Comparison of ENCODE assay signal across 27 cellular contexts in genomic region chr10:47306429-47307210, GRCh38. TPM values are rescaled to one million over a fixed set of nuclear protein-coding genes. Genes with fewer than 3 reads are reported as not detected.
"Had no signal": no experiment of that assay in that cellular context is flagged by ENCODE, and none has a peak within 500 bp of the region (broad histone marks: within the 10 kb centered on the region; RNA-seq: fewer than 3 reads in every experiment).

No MANE protein-coding gene starts in this region.

- H3K9me3 Mint-ChIP-seq: activated naive CD4-positive, alpha-beta T cell treated with anti-CD3 and anti-CD28 coated beads, Interleukin-2, amount 50 U/mL, for 24 hours; nephron progenitor cell; stimulated activated memory B cell treated with anti-CD40 and anti-IgM and Interleukin-4, amounts not matched to agents 10 μg/mL and 1 μg/mL and 100 μg/mL, for 72 hours; T-helper 1 cell treated with Interleukin-12 subunit alpha and Interleukin-12 subunit beta and Interleukin-4 antibody, amounts not matched to agents 30 μg/mL and 1 μg/mL, for 36 hours had no signal

- ATAC-seq: esophagus mucosa; stimulated activated memory B cell treated with anti-CD40 and anti-IgM and Interleukin-4, amounts not matched to agents 10 μg/mL and 1 μg/mL and 100 μg/mL, for 72 hours had no signal

- H3K9me3 ChIP-seq: adrenal gland, ascending aorta, sigmoid colon, stomach, suprapubic skin, tibial nerve, uterus had no signal

- H3K27ac Mint-ChIP-seq: activated naive CD4-positive, alpha-beta T cell treated with anti-CD3 and anti-CD28 coated beads, Interleukin-2, amount 50 U/mL, for 24 hours; nephron progenitor cell; stimulated activated memory B cell treated with anti-CD40 and anti-IgM and Interleukin-4, amounts not matched to agents 10 μg/mL and 1 μg/mL and 100 μg/mL, for 72 hours; T-helper 1 cell treated with Interleukin-12 subunit alpha and Interleukin-12 subunit beta and Interleukin-4 antibody, amounts not matched to agents 30 μg/mL and 1 μg/mL, for 36 hours had no signal

- H3K4me3 Mint-ChIP-seq: activated naive CD4-positive, alpha-beta T cell treated with anti-CD3 and anti-CD28 coated beads, Interleukin-2, amount 50 U/mL, for 24 hours; nephron progenitor cell; stimulated activated memory B cell treated with anti-CD40 and anti-IgM and Interleukin-4, amounts not matched to agents 10 μg/mL and 1 μg/mL and 100 μg/mL, for 72 hours; T-helper 1 cell treated with Interleukin-12 subunit alpha and Interleukin-12 subunit beta and Interleukin-4 antibody, amounts not matched to agents 30 μg/mL and 1 μg/mL, for 36 hours had no signal

- H3K27ac ChIP-seq: adrenal gland, ascending aorta, sigmoid colon, stomach, suprapubic skin, tibial nerve, uterus, WERI-Rb-1 had no signal

- DNase-seq: activated CD4-positive, CD25-positive, alpha-beta regulatory T cell treated with anti-CD3 and anti-CD28 coated beads, Interleukin-2, amount 50 U/mL, for 72 hours; activated gamma-delta T cell treated with Interleukin-2 at 50 U/mL for 16 hours; activated T-cell treated with anti-CD3 and anti-CD28 coated beads, Interleukin-2, amount 50 U/mL, for 1 hour; adrenal gland; central memory CD4-positive, alpha-beta T cell; dermis blood vessel endothelial cell; effector CD8-positive, alpha-beta T cell; foreskin melanocyte; glutamatergic neuron; hypothalamus; nephron progenitor cell; retina; sigmoid colon; stimulated activated CD4-positive, alpha-beta T cell treated with anti-CD3 and anti-CD28 coated beads, Interleukin-15, amount 100 ng/mL, for 24 hours; stomach; uterus; WERI-Rb-1 had no signal

- H3K36me3 Mint-ChIP-seq: activated naive CD4-positive, alpha-beta T cell treated with anti-CD3 and anti-CD28 coated beads, Interleukin-2, amount 50 U/mL, for 24 hours; stimulated activated memory B cell treated with anti-CD40 and anti-IgM and Interleukin-4, amounts not matched to agents 10 μg/mL and 1 μg/mL and 100 μg/mL, for 72 hours had no signal

- H3K4me3 ChIP-seq: adrenal gland, ascending aorta, sigmoid colon, smooth muscle cell, stomach, suprapubic skin, tibial nerve, uterus had no signal

- H3K27me3 ChIP-seq: adrenal gland, ascending aorta, uterus had no signal

- H3K4me2 ChIP-seq: smooth muscle cell had no signal

- H3K4me1 ChIP-seq: sigmoid colon, uterus had no signal

- H3K36me3 ChIP-seq: adrenal gland, ascending aorta, sigmoid colon, stomach, suprapubic skin, uterus, WERI-Rb-1 had no signal

- H3K27me3 Mint-ChIP-seq: activated naive CD4-positive, alpha-beta T cell treated with anti-CD3 and anti-CD28 coated beads, Interleukin-2, amount 50 U/mL, for 24 hours had no signal

- FAIRE-seq: islet of Langerhans had no signal

RNA-seq across cellular contexts. Expression of gene GDF10, which starts 6.6 kb away (rescaled TPM):
- total RNA-seq: dermis blood vessel endothelial cell, esophagus mucosa had no signal

RNA-seq across cellular contexts. Expression of gene GDF2, which starts 15.6 kb away (rescaled TPM):
- total RNA-seq: adrenal gland, dermis blood vessel endothelial cell, esophagus mucosa, sigmoid colon, smooth muscle cell, stomach, suprapubic skin, tibial nerve, uterus had no signal
- polyA plus RNA-seq: adrenal gland, sigmoid colon, smooth muscle cell, stomach had no signal

RNA-seq across cellular contexts. Expression of gene RBP3, which starts 41.5 kb away (rescaled TPM):
- total RNA-seq: ascending aorta, dermis blood vessel endothelial cell, esophagus mucosa, liver, sigmoid colon, smooth muscle cell, stomach, suprapubic skin, tibial nerve, uterus had no signal
- polyA plus RNA-seq: adrenal gland, liver, sigmoid colon, smooth muscle cell, stomach had no signal
